1 cellular context compared by ENCODE assay signal in the genomic region with DNA sequence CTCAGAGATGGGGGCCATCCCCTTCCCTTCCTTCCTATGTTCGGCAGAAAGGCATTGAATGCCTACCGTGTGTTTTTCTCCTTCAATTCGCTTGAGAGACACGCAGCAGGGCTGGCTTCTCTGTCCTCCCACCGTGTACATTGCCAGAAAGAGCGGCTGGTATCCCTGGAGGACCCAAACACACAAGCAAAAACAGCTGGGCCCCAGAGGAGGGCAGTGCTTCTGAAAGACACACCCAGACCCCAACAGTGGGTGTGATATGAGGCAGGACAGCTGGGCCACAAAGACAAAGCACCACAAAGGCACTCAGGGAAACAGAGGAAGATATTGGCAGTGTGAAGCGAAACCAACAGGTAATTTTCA.
TF ChIP-seq lines count a peak whose summit lies in the region.

No MANE protein-coding gene starts in this region.

TF ChIP-seq in IMR-90, 13 proteins besides CTCF, POLR2A, EP300 and RAD21 (continued from another document):
- TF ChIP-seq, protein P1, sequence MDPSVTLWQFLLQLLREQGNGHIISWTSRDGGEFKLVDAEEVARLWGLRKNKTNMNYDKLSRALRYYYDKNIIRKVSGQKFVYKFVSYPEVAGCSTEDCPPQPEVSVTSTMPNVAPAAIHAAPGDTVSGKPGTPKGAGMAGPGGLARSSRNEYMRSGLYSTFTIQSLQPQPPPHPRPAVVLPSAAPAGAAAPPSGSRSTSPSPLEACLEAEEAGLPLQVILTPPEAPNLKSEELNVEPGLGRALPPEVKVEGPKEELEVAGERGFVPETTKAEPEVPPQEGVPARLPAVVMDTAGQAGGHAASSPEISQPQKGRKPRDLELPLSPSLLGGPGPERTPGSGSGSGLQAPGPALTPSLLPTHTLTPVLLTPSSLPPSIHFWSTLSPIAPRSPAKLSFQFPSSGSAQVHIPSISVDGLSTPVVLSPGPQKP (IDR thresholded peaks at IDR 0.05; ENCODE audit: borderline replicate concordance, low read depth, low read length): no peak
